Comparison of ENCODE assay signal across 1 cellular context in the genomic region with DNA sequence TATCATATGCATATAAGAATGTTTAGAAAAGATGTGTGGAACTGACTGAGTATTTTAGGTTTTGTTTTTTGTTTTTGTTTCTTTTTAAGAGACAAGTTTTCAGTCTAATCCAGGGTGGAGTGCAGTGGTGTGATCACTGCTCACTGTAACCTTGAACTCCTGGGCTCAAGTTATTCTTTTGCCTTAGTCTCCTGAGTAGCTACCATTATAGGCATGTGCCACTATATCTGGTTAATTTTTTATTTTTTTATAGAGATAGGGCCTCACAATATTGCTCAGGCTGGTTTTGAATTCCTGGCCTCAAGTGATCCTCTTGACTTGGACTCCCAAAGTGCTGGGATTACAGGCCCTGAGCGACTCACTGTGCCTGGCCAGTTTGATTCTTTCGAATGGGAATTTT.
TF ChIP-seq lines count a peak whose summit lies in the region.

No MANE protein-coding gene starts in this region.

TF ChIP-seq in HepG2, 621 proteins besides CTCF, POLR2A, EP300 and RAD21 (continued from another document):
- TF ChIP-seq, protein P1, sequence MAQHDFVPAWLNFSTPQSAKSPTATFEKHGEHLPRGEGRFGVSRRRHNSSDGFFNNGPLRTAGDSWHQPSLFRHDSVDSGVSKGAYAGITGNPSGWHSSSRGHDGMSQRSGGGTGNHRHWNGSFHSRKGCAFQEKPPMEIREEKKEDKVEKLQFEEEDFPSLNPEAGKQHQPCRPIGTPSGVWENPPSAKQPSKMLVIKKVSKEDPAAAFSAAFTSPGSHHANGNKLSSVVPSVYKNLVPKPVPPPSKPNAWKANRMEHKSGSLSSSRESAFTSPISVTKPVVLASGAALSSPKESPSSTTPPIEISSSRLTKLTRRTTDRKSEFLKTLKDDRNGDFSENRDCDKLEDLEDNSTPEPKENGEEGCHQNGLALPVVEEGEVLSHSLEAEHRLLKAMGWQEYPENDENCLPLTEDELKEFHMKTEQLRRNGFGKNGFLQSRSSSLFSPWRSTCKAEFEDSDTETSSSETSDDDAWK (CRISPR knock-in tag; IDR thresholded peaks at IDR 0.05) = no peak
TF ChIP-seq in HepG2: peak in this region for 1.
